18 cellular contexts compared by ENCODE assay signal in the genomic region with DNA sequence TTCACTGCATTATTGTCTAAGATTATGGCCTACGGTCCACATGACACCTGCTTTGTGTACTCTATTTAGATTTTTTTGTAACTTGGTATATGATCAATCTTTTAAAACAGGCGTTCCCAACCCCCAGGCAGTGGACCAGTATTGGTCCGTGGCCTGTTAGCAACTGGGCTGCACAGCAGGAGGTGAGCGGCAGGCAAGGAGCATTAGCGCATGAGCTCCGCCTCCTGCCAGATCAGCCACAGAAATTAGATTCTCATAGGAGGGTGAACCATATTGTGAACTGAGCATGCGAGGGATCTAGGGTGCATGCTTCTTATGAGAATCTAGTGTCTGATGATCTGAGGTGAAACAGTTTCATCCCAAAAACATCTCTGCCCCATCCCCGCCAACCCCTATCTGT.
"Had no signal": no experiment of that assay in that cellular context is flagged by ENCODE, and none has a peak within 500 bp of the region (broad histone marks: within the 10 kb centered on the region; RNA-seq: fewer than 3 reads in every experiment).

No MANE protein-coding gene starts in this region.

- DNase-seq: effector memory CD4-positive, alpha-beta T cell; foreskin keratinocyte; kidney glomerular epithelial cell; naive thymus-derived CD4-positive, alpha-beta T cell; nephron progenitor cell; psoas muscle; retina; right lobe of liver; stimulated activated CD4-positive, alpha-beta T cell treated with anti-CD3 and anti-CD28 coated beads, Interleukin-4, amount 100 ng/mL, for 1 hour; stimulated activated CD8-positive, alpha-beta memory T cell treated with anti-CD3 and anti-CD28 coated beads, Interleukin-4, amount 100 ng/mL, for 48 hours; stimulated activated naive CD8-positive, alpha-beta T cell treated with anti-CD3 and anti-CD28 coated beads, Interleukin-15, Interleukin-2, amounts not matched to agents 100 U/mL and 50 U/mL, for 24 hours; thyroid gland had no signal

- H3K9me3 ChIP-seq: neutrophil, psoas muscle, right lobe of liver, suprapubic skin, thyroid gland had no signal

- H3K36me3 ChIP-seq: neutrophil, right lobe of liver, suprapubic skin, thyroid gland had no signal

- H3K27me3 Mint-ChIP-seq: type B pancreatic cell had no signal

- ATAC-seq: foreskin keratinocyte; naive thymus-derived CD4-positive, alpha-beta T cell; psoas muscle; right lobe of liver; stimulated activated effector memory CD8-positive, alpha-beta T cell treated with anti-CD3 and anti-CD28 coated beads, Interleukin-12 subunit alpha, Interleukin-12 subunit beta, amount 100 ng/mL, for 72 hours; stimulated activated naive CD8-positive, alpha-beta T cell treated with anti-CD3 and anti-CD28 coated beads, Interleukin-15, Interleukin-2, amounts not matched to agents 100 U/mL and 50 U/mL, for 24 hours had no signal

- H3K27ac Mint-ChIP-seq: naive thymus-derived CD4-positive, alpha-beta T cell; nephron progenitor cell; stimulated activated effector memory CD8-positive, alpha-beta T cell treated with anti-CD3 and anti-CD28 coated beads, Interleukin-12 subunit alpha, Interleukin-12 subunit beta, amount 100 ng/mL, for 72 hours; type B pancreatic cell had no signal

- H3K9me3 Mint-ChIP-seq: nephron progenitor cell; stimulated activated effector memory CD8-positive, alpha-beta T cell treated with anti-CD3 and anti-CD28 coated beads, Interleukin-12 subunit alpha, Interleukin-12 subunit beta, amount 100 ng/mL, for 72 hours; type B pancreatic cell had no signal

- H3K27ac ChIP-seq: epithelial cell of prostate, foreskin keratinocyte, hepatocyte, neutrophil, psoas muscle, right lobe of liver, suprapubic skin, thyroid gland had no signal

- H3K27me3 ChIP-seq: foreskin keratinocyte, hepatocyte, neutrophil, right lobe of liver, thyroid gland had no signal

- H3K4me1 Mint-ChIP-seq: naive thymus-derived CD4-positive, alpha-beta T cell; nephron progenitor cell; stimulated activated effector memory CD8-positive, alpha-beta T cell treated with anti-CD3 and anti-CD28 coated beads, Interleukin-12 subunit alpha, Interleukin-12 subunit beta, amount 100 ng/mL, for 72 hours had no signal

- H3K4me3 ChIP-seq: hepatocyte, psoas muscle, right lobe of liver, suprapubic skin, thyroid gland had no signal

- H3K4me1 ChIP-seq: foreskin keratinocyte, psoas muscle, suprapubic skin, thyroid gland had no signal

- H3K36me3 Mint-ChIP-seq: naive thymus-derived CD4-positive, alpha-beta T cell; stimulated activated effector memory CD8-positive, alpha-beta T cell treated with anti-CD3 and anti-CD28 coated beads, Interleukin-12 subunit alpha, Interleukin-12 subunit beta, amount 100 ng/mL, for 72 hours; type B pancreatic cell had no signal

- H3K4me3 Mint-ChIP-seq: naive thymus-derived CD4-positive, alpha-beta T cell; nephron progenitor cell; stimulated activated effector memory CD8-positive, alpha-beta T cell treated with anti-CD3 and anti-CD28 coated beads, Interleukin-12 subunit alpha, Interleukin-12 subunit beta, amount 100 ng/mL, for 72 hours; type B pancreatic cell had no signal
